In genomic region chr3:23648965-23649328, GRCh38 we compare ENCODE assay signal across 21 cellular contexts.
DNase-seq lines count a peak whose midpoint lies in the region; ATAC-seq, FAIRE-seq and TF ChIP-seq lines count a peak whose summit lies in the region.
"Had no signal": no experiment of that assay in that cellular context is flagged by ENCODE, and none has a peak within 500 bp of the region (broad histone marks: within the 10 kb centered on the region; RNA-seq: fewer than 3 reads in every experiment).

No MANE protein-coding gene starts in this region.

- no peaks in the 10 kb centered on the region for H3K27me3 ChIP-seq in HCT116 (ENCODE audit: insufficient read depth, low read length)
- H3K27me3 ChIP-seq in PC-3 (ENCODE audit: low read length) = no peaks in the 10 kb centered on the region
- no peaks in the 10 kb centered on the region for H3K27me3 ChIP-seq in esophagus (ENCODE audit: control insufficient read depth in 1 of 2, insufficient read depth in 2 of 2, low read length in 2 of 2)
- no peaks in the 10 kb centered on the region for H3K27me3 ChIP-seq in pancreas
- H3K27me3 ChIP-seq: upper lobe of right lung had no signal

- H2AFZ ChIP-seq in HCT116 (ENCODE audit: low read depth, low read length, poor library complexity, severe bottlenecking) (peak overlapping the region; percentile 10), PC-3 (ENCODE audit: low read length) (no peak overlapping the region)

- H3K36me3 Mint-ChIP-seq in activated CD4-positive, alpha-beta memory T cell treated with anti-CD3 and anti-CD28 coated beads for 36 hours = no peaks in the 10 kb centered on the region
- H3K36me3 Mint-ChIP-seq: activated naive CD8-positive, alpha-beta T cell treated with anti-CD3 and anti-CD28 coated beads, Interleukin-2, amount 10 ng/mL, durations not matched to agents 7 days and 5 days; natural killer cell treated with Interleukin-12 subunit alpha and Interleukin-12 subunit beta and Interleukin-15 and Interleukin-18, amount 100 ng/mL, for 72 hours had no signal

- H3K4me3 Mint-ChIP-seq in activated CD4-positive, alpha-beta memory T cell treated with anti-CD3 and anti-CD28 coated beads for 36 hours = no peak overlapping the region
- H3K4me3 Mint-ChIP-seq: activated B cell treated with CpG ODN at 0.5 μM for 24 hours; activated naive CD8-positive, alpha-beta T cell treated with anti-CD3 and anti-CD28 coated beads, Interleukin-2, amount 10 ng/mL, durations not matched to agents 7 days and 5 days; activated T-helper 1 cell treated with anti-CD3 and anti-CD28 coated beads, Interleukin-12 subunit alpha, Interleukin-12 subunit beta, Interleukin-2, Interleukin-4 antibody, amounts not matched to agents 30 ng/mL and 10 ng/mL and 1 ng/mL, durations not matched to agents 14 hours and 24 hours and 36 hours; natural killer cell treated with Interleukin-12 subunit alpha and Interleukin-12 subunit beta and Interleukin-15 and Interleukin-18, amount 100 ng/mL, for 72 hours; stimulated activated naive CD8-positive, alpha-beta T cell treated with anti-CD3 and anti-CD28 coated beads, Interleukin-15, Interleukin-2, amounts not matched to agents 100 ng/mL and 50 ng/mL, for 24 hours; T-helper 17 cell had no signal

- H3K4me2 ChIP-seq in HCT116 (ENCODE audit: low read length) (no peak overlapping the region), PC-3 (ENCODE audit: low read length) (peak overlapping the region; percentile 18)

- 0 out of 2 replicates have a peak, but pooled peaks have one; percentile 20 for ATAC-seq in HCT116
- ATAC-seq in PC-3 = peak; percentile 6; the same call in 1 of the 2 replicates
- ATAC-seq in pancreas = peak; percentile 88 to 97 (median 92)
- no peak for ATAC-seq in GM18868 (IDR thresholded peaks at IDR 0.05; ENCODE audit: unreplicated experiment)
- ATAC-seq: T-helper 17 cell had no signal

- H3K9ac ChIP-seq in HCT116 (ENCODE audit: low read length) (no peak overlapping the region), PC-3 (ENCODE audit: low read length) (no peak overlapping the region)

- CTCF ChIA-PET in HCT116 (lab: Charles Lee) (interaction anchor here (1.1 to 1.4 kb wide), 3 partner anchors 112 to 240 kb away, joined by 4 to 8 read pairs (median 8); no protein-coding TSS in a partner anchor), PC-3 (lab: Charles Lee) (interaction anchor here (0.6 to 1.0 kb wide), 3 partner anchors 80 to 152 kb away, joined by 4 to 5 read pairs (median 4); no protein-coding TSS in a partner anchor)
- CTCF ChIA-PET in activated CD4-positive, alpha-beta memory T cell treated with anti-CD3 and anti-CD28 coated beads for 36 hours (lab: Charles Lee) = no interaction called here

- POLR2A ChIA-PET in HCT116 (lab: Charles Lee) (no interaction called here), PC-3 (lab: Charles Lee; ENCODE audit: unreplicated experiment) (interaction anchor here (0.6 to 1.0 kb wide), 2 partner anchors 35 to 139 kb away, joined by 4 to 12 read pairs; no protein-coding TSS in a partner anchor)
- POLR2A ChIA-PET in activated CD4-positive, alpha-beta memory T cell treated with anti-CD3 and anti-CD28 coated beads for 36 hours (lab: Charles Lee) = no interaction called here

- H3K9me2 ChIP-seq in HCT116 (ENCODE audit: insufficient read depth) = no peaks in the 10 kb centered on the region
- no peaks in the 10 kb centered on the region for H3K9me2 ChIP-seq in PC-3 (replicated peaks; ENCODE audit: low read length)

- H3K79me2 ChIP-seq in HCT116 (ENCODE audit: insufficient read depth, low read length) = no peaks in the 10 kb centered on the region
- H3K79me2 ChIP-seq in PC-3 (ENCODE audit: low read length) = no peaks in the 10 kb centered on the region

- peaks cover 20% of the 10 kb centered on the region for H3K27me3 Mint-ChIP-seq in activated CD4-positive, alpha-beta memory T cell treated with anti-CD3 and anti-CD28 coated beads for 36 hours
- H3K27me3 Mint-ChIP-seq: activated B cell treated with CpG ODN at 0.5 μM for 24 hours; stimulated activated naive CD8-positive, alpha-beta T cell treated with anti-CD3 and anti-CD28 coated beads, Interleukin-15, Interleukin-2, amounts not matched to agents 100 ng/mL and 50 ng/mL, for 24 hours had no signal

- no peak for DNase-seq in HCT116 (ENCODE audit: low read depth, low spot score)
- peak; percentile 41 for DNase-seq in PC-3
- peak in 4 of 6 donors; percentile 45 to 71 (median 54) for DNase-seq in pancreas
- no peak for DNase-seq in DMS53 treated with DMSO at 0.1 percent for 48 hours (lab: John Stamatoyannopoulos, UW; ENCODE audit: unreplicated experiment)
- no peak for DNase-seq in activated CD4-positive, alpha-beta memory T cell treated with anti-CD3 and anti-CD28 coated beads for 36 hours
- DNase-seq in NCI-H2029 (lab: John Stamatoyannopoulos, UW) = no peak
- DNase-seq: activated B cell treated with CpG ODN at 0.5 μM for 24 hours; activated naive CD8-positive, alpha-beta T cell treated with anti-CD3 and anti-CD28 coated beads, Interleukin-2, amount 10 ng/mL, durations not matched to agents 7 days and 5 days; cerebellar nuclear complex; NCI-H1092; NCI-H2171 treated with DMSO at 0.1 percent for 48 hours; T-helper 17 cell; upper lobe of right lung had no signal

- RAD21 ChIA-PET in HCT116 (lab: Charles Lee; ENCODE audit: low non-redundant PET in 1 of 2, low total read pairs in 2 of 2, uncharacterized antibody in 2 of 2, unreplicated experiment in 2 of 2) = interaction anchor here in 1 of 2 experiments (1.0 kb wide), 1 partner anchor 112 kb away, joined by 3 read pairs; no protein-coding TSS in a partner anchor

- FAIRE-seq in pancreas (lab: Jason Lieb, UNC) = no peak
- FAIRE-seq: endometrium, H1 had no signal

- H3K27ac ChIP-seq in HCT116 (ENCODE audit: low read depth, low read length) (no peak overlapping the region), PC-3 (ENCODE audit: low read length) (no peak overlapping the region), esophagus (ENCODE audit: low read depth in 2 of 2, low read length in 1 of 2) (peak overlapping the region; percentile 62 to 83), pancreas (no peak overlapping the region)
- H3K27ac ChIP-seq: HL-60, upper lobe of right lung had no signal

- H3K9me3 ChIP-seq in HCT116 (ENCODE audit: control insufficient read depth in 1 of 2, insufficient read depth in 1 of 2, low read depth in 1 of 2, low read length in 2 of 2) (no peaks in the 10 kb centered on the region), PC-3 (ENCODE audit: low read length) (no peaks in the 10 kb centered on the region), esophagus (ENCODE audit: control insufficient read depth in 2 of 2, insufficient read depth in 1 of 2, low read depth in 1 of 2, low read length in 1 of 2) (no peaks in the 10 kb centered on the region), pancreas (no peaks in the 10 kb centered on the region)
- H3K9me3 ChIP-seq: upper lobe of right lung had no signal

- no peak for TF ChIP-seq CTCF in HCT116 (IDR thresholded peaks at IDR 0.05 in 2 of 3, conservative IDR thresholded peaks at IDR 0.05 in 1 of 3; ENCODE audit: borderline replicate concordance in 1 of 3, insufficient read depth in 1 of 3, low read depth in 2 of 3, low read length in 2 of 3)
- TF ChIP-seq CTCF in PC-3 (conservative IDR thresholded peaks at IDR 0.05; ENCODE audit: low read depth, low read length) = no peak
- TF ChIP-seq CTCF in pancreas (IDR thresholded peaks at IDR 0.05) = no peak

- TF ChIP-seq RAD21 in HCT116 (IDR thresholded peaks at IDR 0.05; ENCODE audit: low read depth) = no peak

- intact Hi-C loops in HCT116 (cut with micrococcal nuclease) = no loop called here
- intact Hi-C loops in PC-3 (cut with micrococcal nuclease) = no loop called here
- intact Hi-C loops in pancreas (cut with DNase I) = no loop called here
- intact Hi-C loops in activated CD4-positive, alpha-beta memory T cell treated with anti-CD3 and anti-CD28 coated beads for 36 hours (cut with micrococcal nuclease) = no loop called here

- BruUV-seq in HCT116 (replicated peaks; lab: Mats Ljungman, UMichigan) (no TSS peak), PC-3 (replicated peaks; lab: Mats Ljungman, UMichigan) (no TSS peak)

- H3K4me1 Mint-ChIP-seq in activated CD4-positive, alpha-beta memory T cell treated with anti-CD3 and anti-CD28 coated beads for 36 hours (ENCODE audit: low read depth) = no peaks in the 10 kb centered on the region
- H3K4me1 Mint-ChIP-seq: T-helper 17 cell had no signal

- H3K36me3 ChIP-seq in HCT116 (ENCODE audit: control insufficient read depth in 1 of 2, insufficient read depth in 2 of 2, low read length in 2 of 2) = no peaks in the 10 kb centered on the region
- no peaks in the 10 kb centered on the region for H3K36me3 ChIP-seq in PC-3 (ENCODE audit: low read depth, low read length)
- H3K36me3 ChIP-seq in esophagus (ENCODE audit: control insufficient read depth in 2 of 2, insufficient read depth in 2 of 2, low read length in 1 of 2) = no peaks in the 10 kb centered on the region
- H3K36me3 ChIP-seq in pancreas = no peaks in the 10 kb centered on the region
- H3K36me3 ChIP-seq: upper lobe of right lung had no signal

- 32 to 38% methylated on average over 4 of the region's 4 CpGs for WGBS in esophagus, 2 donors
- WGBS in pancreas, 2 donors = 7 to 17% methylated on average over 4 of the region's 4 CpGs

- no peak overlapping the region for H3K27ac Mint-ChIP-seq in activated CD4-positive, alpha-beta memory T cell treated with anti-CD3 and anti-CD28 coated beads for 36 hours
- H3K27ac Mint-ChIP-seq: activated B cell treated with CpG ODN at 0.5 μM for 24 hours; activated naive CD8-positive, alpha-beta T cell treated with anti-CD3 and anti-CD28 coated beads, Interleukin-2, amount 10 ng/mL, durations not matched to agents 7 days and 5 days; activated T-helper 1 cell treated with anti-CD3 and anti-CD28 coated beads, Interleukin-12 subunit alpha, Interleukin-12 subunit beta, Interleukin-2, Interleukin-4 antibody, amounts not matched to agents 30 ng/mL and 10 ng/mL and 1 ng/mL, durations not matched to agents 14 hours and 24 hours and 36 hours; natural killer cell treated with Interleukin-12 subunit alpha and Interleukin-12 subunit beta and Interleukin-15 and Interleukin-18, amount 100 ng/mL, for 72 hours; stimulated activated naive CD8-positive, alpha-beta T cell treated with anti-CD3 and anti-CD28 coated beads, Interleukin-15, Interleukin-2, amounts not matched to agents 100 ng/mL and 50 ng/mL, for 24 hours; T-helper 17 cell had no signal

- peaks cover 4 to 31% of the 10 kb centered on the region in 2 experiments; a peak in 3 of 4 replicates for H3K4me1 ChIP-seq in HCT116 (ENCODE audit: control insufficient read depth in 1 of 2, insufficient read depth in 2 of 2, low read length in 2 of 2)
- H3K4me1 ChIP-seq in PC-3 (ENCODE audit: insufficient read depth, low read length) = peaks cover 42% of the 10 kb centered on the region
- H3K4me1 ChIP-seq in esophagus (ENCODE audit: control insufficient read depth in 2 of 2, insufficient read depth in 2 of 2, low read length in 1 of 2) = peaks cover 3 to 23% of the 10 kb centered on the region in 2 donors
- peaks cover 0 to 7% (median 0%) of the 10 kb centered on the region in 3 donors for H3K4me1 ChIP-seq in pancreas
- H3K4me1 ChIP-seq: upper lobe of right lung had no signal

- H3F3A ChIP-seq in PC-3 (ENCODE audit: low read length, unreplicated experiment) = no peaks in the 10 kb centered on the region

- TF ChIP-seq POLR2A in HCT116 (IDR thresholded peaks at IDR 0.05; ENCODE audit: borderline replicate concordance, extremely low read depth, insufficient read depth, insufficient read length) = no peak

- no peaks in the 10 kb centered on the region for H3K9me3 Mint-ChIP-seq in activated CD4-positive, alpha-beta memory T cell treated with anti-CD3 and anti-CD28 coated beads for 36 hours
- H3K9me3 Mint-ChIP-seq: activated B cell treated with CpG ODN at 0.5 μM for 24 hours; activated T-helper 1 cell treated with anti-CD3 and anti-CD28 coated beads, Interleukin-12 subunit alpha, Interleukin-12 subunit beta, Interleukin-2, Interleukin-4 antibody, amounts not matched to agents 30 ng/mL and 10 ng/mL and 1 ng/mL, durations not matched to agents 14 hours and 24 hours and 36 hours; natural killer cell treated with Interleukin-12 subunit alpha and Interleukin-12 subunit beta and Interleukin-15 and Interleukin-18, amount 100 ng/mL, for 72 hours; stimulated activated naive CD8-positive, alpha-beta T cell treated with anti-CD3 and anti-CD28 coated beads, Interleukin-15, Interleukin-2, amounts not matched to agents 100 ng/mL and 50 ng/mL, for 24 hours had no signal

- H4K20me1 ChIP-seq in HCT116 (ENCODE audit: insufficient read depth) (no peaks in the 10 kb centered on the region), PC-3 (ENCODE audit: low read length) (no peaks in the 10 kb centered on the region)

- H3K4me3 ChIP-seq in HCT116 (replicated peaks in 1 of 2; ENCODE audit: low read depth in 1 of 2, low read length in 2 of 2) (no peak overlapping the region), PC-3 (ENCODE audit: low read length) (no peak overlapping the region), esophagus (ENCODE audit: low read depth in 1 of 2, low read length in 2 of 2) (no peak overlapping the region), pancreas (no peak overlapping the region)
- H3K4me3 ChIP-seq: upper lobe of right lung had no signal

Comparison
In these comparisons a context has a peak if more than half of its experiments do, and no peak if none do; other contexts are left out.
1. DNase-seq: peak in PC-3 (single experiment) and pancreas (4 of 6); none in HCT116 (single experiment), DMS53 treated with DMSO at 0.1 percent for 48 hours (single experiment), activated CD4-positive, alpha-beta memory T cell treated with anti-CD3 and anti-CD28 coated beads for 36 hours (single experiment) and NCI-H2029 (single experiment).
2. H3K27ac ChIP-seq: peak in esophagus (2 of 2); none in HCT116 (single experiment), PC-3 (single experiment) and pancreas (0 of 4).